10 cellular contexts compared by ENCODE assay signal in the genomic region with DNA sequence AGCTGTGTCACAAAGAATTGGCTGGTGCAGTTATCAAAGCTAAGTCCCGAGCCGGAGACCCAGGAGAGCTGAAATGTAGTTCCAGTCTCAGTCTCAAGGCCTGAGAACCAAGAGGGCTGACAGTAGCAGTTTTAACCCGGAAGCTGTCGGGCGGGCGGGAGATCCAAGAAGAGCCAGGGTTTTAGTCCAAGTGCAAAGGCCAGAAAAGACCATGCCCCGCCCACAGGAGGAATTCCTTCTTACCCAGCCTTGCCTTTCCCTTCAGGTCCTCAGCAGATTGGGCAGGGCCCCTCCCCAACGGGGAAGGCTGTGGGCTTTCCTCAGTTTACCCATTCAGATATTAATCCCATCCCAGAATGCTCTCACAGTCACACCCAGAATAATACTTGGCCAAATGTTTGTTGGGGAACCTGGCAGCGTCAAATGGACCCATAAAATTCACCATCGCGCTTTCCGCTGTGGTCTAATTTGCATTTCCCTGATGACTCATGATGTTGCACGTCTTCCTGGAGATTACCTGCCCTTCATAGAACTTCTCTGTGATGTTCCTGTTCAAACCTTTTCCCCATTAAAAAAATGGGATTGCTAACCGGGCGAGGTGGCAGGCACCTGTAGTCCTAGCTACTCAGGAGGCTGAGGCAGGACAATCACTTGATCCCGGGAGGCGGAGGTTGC. TPM values are rescaled to one million over a fixed set of nuclear protein-coding genes. Genes with fewer than 3 reads are reported as not detected.
DNase-seq lines count a peak whose midpoint lies in the region; ATAC-seq, FAIRE-seq and TF ChIP-seq lines count a peak whose summit lies in the region.
"Had no signal": no experiment of that assay in that cellular context is flagged by ENCODE, and none has a peak within 500 bp of the region (broad histone marks: within the 10 kb centered on the region; RNA-seq: fewer than 3 reads in every experiment).

No MANE protein-coding gene starts in this region.

- peaks cover 50% of the 10 kb centered on the region for H3K4me1 Mint-ChIP-seq in activated T-helper 17 cell treated with anti-CD3 and anti-CD28 coated beads, Interleukin-2, amount 50 U/mL, for 72 hours

- H3K4me3 Mint-ChIP-seq in activated T-helper 17 cell treated with anti-CD3 and anti-CD28 coated beads, Interleukin-2, amount 50 U/mL, for 72 hours = peak overlapping the region; percentile 70

- peak; percentile 38 to 44 for DNase-seq in stimulated activated CD4-positive, alpha-beta T cell treated with anti-CD3 and anti-CD28 coated beads, Interleukin-2, amount 100 ng/mL, for 24 hours
- no peak for DNase-seq in stimulated activated CD4-positive, alpha-beta T cell treated with anti-CD3 and anti-CD28 coated beads, Interleukin-12 subunit alpha, Interleukin-12 subunit beta, amount 100 ng/mL, for 4 hours
- DNase-seq in HepG2 (ENCODE audit: low spot score) (no peak), BE2C (no peak), SKM-1 treated with dmso at 0.1 percent for 144 hours (lab: John Stamatoyannopoulos, UW; ENCODE audit: unreplicated experiment) (no peak), T1000 (lab: John Stamatoyannopoulos, UW) (no peak)

- in situ Hi-C loops in HepG2 (cut with HindIII; ENCODE audit: extremely low pct_ligation_motif_present, low pct_unique_long_range_greater_than_20kb) = no loop called here

- TF ChIP-seq CTCF in HepG2 (CRISPR knock-in tag; IDR thresholded peaks at IDR 0.05) (no peak), BE2C (IDR thresholded peaks at IDR 0.05; ENCODE audit: low read depth, low read length) (no peak)

- H2AFZ ChIP-seq in HepG2 (ENCODE audit: low read length) = no peak overlapping the region

- H3K9ac ChIP-seq in HepG2 (ENCODE audit: insufficient read depth, low read depth, low read length) = no peak overlapping the region

- peak overlapping the region; percentile 79 for H3K27ac Mint-ChIP-seq in activated T-helper 17 cell treated with anti-CD3 and anti-CD28 coated beads, Interleukin-2, amount 50 U/mL, for 72 hours

- FAIRE-seq in HepG2 (lab: Jason Lieb, UNC) = no peak
- FAIRE-seq: bronchial epithelial cell, RCC 7860 had no signal

- no TSS peak for BruUV-seq in HepG2 (replicated peaks; lab: Mats Ljungman, UMichigan)

- H3K27me3 Mint-ChIP-seq in activated T-helper 17 cell treated with anti-CD3 and anti-CD28 coated beads, Interleukin-2, amount 50 U/mL, for 72 hours = no peaks in the 10 kb centered on the region

- no peak for TF ChIP-seq POLR2A in HepG2 (IDR thresholded peaks at IDR 0.05; ENCODE audit: insufficient read depth in 1 of 2, low read depth in 2 of 2, low read length in 2 of 2)

- POLR2A ChIA-PET in HepG2 (lab: Yijun Ruan, JAX) = no interaction called here

- H3K4me1 ChIP-seq in HepG2 (ENCODE audit: insufficient read depth, low read length) (peaks cover 52% of the 10 kb centered on the region), BE2C (no peaks in the 10 kb centered on the region; the same call in 1 of the 2 replicates)

- WGBS in HepG2 (ENCODE audit: low lambda C conversion rate) = 93% methylated on average over 17 of the region's 17 CpGs

- H3K36me3 ChIP-seq in HepG2 (replicated peaks in 1 of 2; ENCODE audit: control insufficient read depth in 1 of 2, insufficient read depth in 2 of 2, low read length in 2 of 2) (peaks cover 0 to 8% of the 10 kb centered on the region in 2 experiments; a peak in 3 of 5 replicates), BE2C (peaks cover 7% of the 10 kb centered on the region)

- peaks cover 33% of the 10 kb centered on the region for H3K36me3 Mint-ChIP-seq in activated T-helper 17 cell treated with anti-CD3 and anti-CD28 coated beads, Interleukin-2, amount 50 U/mL, for 72 hours (ENCODE audit: low read depth)

- no peaks in the 10 kb centered on the region for H3K9me3 ChIP-seq in HepG2 (ENCODE audit: low read length)
- H3K9me3 ChIP-seq in BE2C = no peaks in the 10 kb centered on the region

- intact Hi-C loops in HepG2 (cut with micrococcal nuclease; ENCODE audit: unreplicated experiment) = loop anchor here (5.0 kb wide), 1 partner anchor 41 kb away; a partner anchor contains a TSS

- peaks cover 14% of the 10 kb centered on the region; the same call in 1 of the 2 replicates for H4K20me1 ChIP-seq in HepG2 (ENCODE audit: insufficient read depth, low read length)

- TF ChIP-seq RAD21 in HepG2 (CRISPR knock-in tag; IDR thresholded peaks at IDR 0.05) = no peak

- H3K4me3 ChIP-seq in HepG2 (replicated peaks in 1 of 3; ENCODE audit: insufficient read depth in 1 of 3, low read depth in 2 of 3, low read length in 3 of 3) (no peak overlapping the region), BE2C (ENCODE audit: low read depth, low read length) (no peak overlapping the region)

- H3K79me2 ChIP-seq in HepG2 (ENCODE audit: insufficient read depth, low read length) = peaks cover 81% of the 10 kb centered on the region

- CTCF ChIA-PET in HepG2 (lab: Yijun Ruan, JAX; ENCODE audit: low intra/inter-chr PET ratio, low total read pairs) = no interaction called here

- H3K27ac ChIP-seq in HepG2 (ENCODE audit: extremely low read length, insufficient read depth, low read length) = peak overlapping the region; percentile 58

- peak overlapping the region; percentile 45; the same call in 1 of the 2 replicates for H3K4me2 ChIP-seq in HepG2 (ENCODE audit: low read depth, low read length)

- TF ChIP-seq EP300 in HepG2 (IDR thresholded peaks at IDR 0.05; ENCODE audit: low read depth in 2 of 2, low read length in 2 of 2) (no peak), HepG2 (CRISPR knock-in tag; IDR thresholded peaks at IDR 0.05; ENCODE audit: borderline replicate concordance) (no peak)

- ATAC-seq in activated T-helper 17 cell treated with anti-CD3 and anti-CD28 coated beads, Interleukin-2, amount 50 U/mL, for 72 hours (replicated peaks) = peak; percentile 56
- ATAC-seq in HepG2 = no peak
- ATAC-seq in GM19455 (IDR thresholded peaks at IDR 0.05; ENCODE audit: unreplicated experiment) = no peak

- no peaks in the 10 kb centered on the region for H3K9me3 Mint-ChIP-seq in activated T-helper 17 cell treated with anti-CD3 and anti-CD28 coated beads, Interleukin-2, amount 50 U/mL, for 72 hours

- H3K27me3 ChIP-seq in HepG2 (ENCODE audit: control insufficient read depth in 1 of 2, insufficient read depth in 2 of 2, low read length in 2 of 2) (no peaks in the 10 kb centered on the region), BE2C (no peaks in the 10 kb centered on the region)

RNA-seq across cellular contexts. Expression of a gene that starts 16.2 kb away (rescaled TPM):
- 10 to 100 TPM; 61.4 to 62.8 TPM for total RNA-seq in activated T-helper 17 cell treated with anti-CD3 and anti-CD28 coated beads, Interleukin-2, amount 50 U/mL, for 72 hours
- 52.0 and 65.2 TPM in 2 replicates for total RNA-seq in HepG2 (2016; rRNA removed; fragmentation: Illumina TruSeq; extraction: Trizol)
- 10.0 and 10.5 TPM in 2 replicates for total RNA-seq in HepG2 (2016; cell fraction: cytosol; rRNA removed; fragmentation: Illumina TruSeq; extraction: Trizol; ENCODE audit: low read depth)
- total RNA-seq in HepG2 (2016; cell fraction: insoluble cytoplasmic fraction; rRNA removed; fragmentation: Illumina TruSeq; extraction: Trizol) = 55.0 and 59.4 TPM in 2 replicates
- 23.7 and 24.2 TPM in 2 replicates for total RNA-seq in HepG2 (2016; cell fraction: membrane; rRNA removed; fragmentation: Illumina TruSeq; extraction: Trizol)
- total RNA-seq in HepG2 (2016; cell fraction: nucleus; rRNA removed; fragmentation: Illumina TruSeq; extraction: Trizol) = 30.2 and 31.7 TPM in 2 replicates
- polyA plus RNA-seq in HepG2 (2011; rRNA removed) = 57.1 and 60.7 TPM in 2 replicates
- polyA plus RNA-seq in HepG2 (2011; cell fraction: cytosol; rRNA removed) = 48.5 and 73.3 TPM in 2 replicates
- polyA plus RNA-seq in HepG2 (2011; cell fraction: nucleus; rRNA removed) = 171 and 221 TPM in 2 replicates
- 28.9 and 30.8 TPM in 2 replicates for polyA plus RNA-seq in HepG2 (2012)
- 5.9 and 6.3 TPM in 2 replicates for polyA plus RNA-seq in HepG2 (2016; cell fraction: cytosol; fragmentation: Illumina TruSeq; extraction: Trizol; ENCODE audit: low read depth)
- polyA plus RNA-seq in HepG2 (2016; cell fraction: insoluble cytoplasmic fraction; fragmentation: Illumina TruSeq; extraction: Trizol; ENCODE audit: low read depth) = 60.8 and 67.1 TPM in 2 replicates
- polyA plus RNA-seq in HepG2 (2016; cell fraction: membrane; fragmentation: Illumina TruSeq; extraction: Trizol; ENCODE audit: low read depth) = 15.8 and 16.9 TPM in 2 replicates
- polyA plus RNA-seq in HepG2 (2016; cell fraction: nucleus; fragmentation: Illumina TruSeq; extraction: Trizol; ENCODE audit: insufficient read depth, low read depth) = 69.6 and 72.4 TPM in 2 replicates
- polyA minus RNA-seq in HepG2 (2011; rRNA and poly(A)+ RNA removed; ENCODE audit: low replicate concordance) = 56.6 and 139 TPM in 2 replicates
- 41.7 and 45.7 TPM in 2 replicates for polyA minus RNA-seq in HepG2 (2011; cell fraction: cytosol; rRNA and poly(A)+ RNA removed)
- 40.9 and 44.3 TPM in 2 replicates for polyA minus RNA-seq in HepG2 (2011; cell fraction: nucleus; rRNA and poly(A)+ RNA removed)
- polyA plus RNA-seq in BE2C (2012; ENCODE audit: insufficient read depth, insufficient read length, low read depth) = 247 TPM

RNA-seq across cellular contexts. Expression of a gene that starts 41.1 kb away (rescaled TPM):
- 10 to 100 TPM; 15.8 to 22.3 TPM for total RNA-seq in activated T-helper 17 cell treated with anti-CD3 and anti-CD28 coated beads, Interleukin-2, amount 50 U/mL, for 72 hours
- total RNA-seq in HepG2 (2016; rRNA removed; fragmentation: Illumina TruSeq; extraction: Trizol) = 4.6 and 4.8 TPM in 2 replicates
- 2.3 and 4.1 TPM in 2 replicates for total RNA-seq in HepG2 (2016; cell fraction: cytosol; rRNA removed; fragmentation: Illumina TruSeq; extraction: Trizol; ENCODE audit: low read depth)
- total RNA-seq in HepG2 (2016; cell fraction: insoluble cytoplasmic fraction; rRNA removed; fragmentation: Illumina TruSeq; extraction: Trizol) = 3.7 and 4.7 TPM in 2 replicates
- total RNA-seq in HepG2 (2016; cell fraction: membrane; rRNA removed; fragmentation: Illumina TruSeq; extraction: Trizol) = 2.9 and 3.9 TPM in 2 replicates
- 6.9 and 7.1 TPM in 2 replicates for total RNA-seq in HepG2 (2016; cell fraction: nucleus; rRNA removed; fragmentation: Illumina TruSeq; extraction: Trizol)
- polyA plus RNA-seq in HepG2 (2011; rRNA removed) = 8.4 and 8.6 TPM in 2 replicates
- polyA plus RNA-seq in HepG2 (2011; cell fraction: cytosol; rRNA removed) = 3.0 and 4.1 TPM in 2 replicates
- 80.9 and 90.3 TPM in 2 replicates for polyA plus RNA-seq in HepG2 (2011; cell fraction: nucleus; rRNA removed)
- polyA plus RNA-seq in HepG2 (2012) = 7.1 and 7.7 TPM in 2 replicates
- 0.16 and 0.25 TPM in 2 replicates for polyA plus RNA-seq in HepG2 (2016; cell fraction: cytosol; fragmentation: Illumina TruSeq; extraction: Trizol; ENCODE audit: low read depth)
- polyA plus RNA-seq in HepG2 (2016; cell fraction: insoluble cytoplasmic fraction; fragmentation: Illumina TruSeq; extraction: Trizol; ENCODE audit: low read depth) = 3.8 and 4.8 TPM in 2 replicates
- 0.59 and 0.60 TPM in 2 replicates for polyA plus RNA-seq in HepG2 (2016; cell fraction: membrane; fragmentation: Illumina TruSeq; extraction: Trizol; ENCODE audit: low read depth)
- 29.2 and 29.8 TPM in 2 replicates for polyA plus RNA-seq in HepG2 (2016; cell fraction: nucleus; fragmentation: Illumina TruSeq; extraction: Trizol; ENCODE audit: insufficient read depth, low read depth)
- 3.9 and 14.3 TPM in 2 replicates for polyA minus RNA-seq in HepG2 (2011; rRNA and poly(A)+ RNA removed; ENCODE audit: low replicate concordance)
- 3.6 and 4.4 TPM in 2 replicates for polyA minus RNA-seq in HepG2 (2011; cell fraction: cytosol; rRNA and poly(A)+ RNA removed)
- polyA minus RNA-seq in HepG2 (2011; cell fraction: nucleus; rRNA and poly(A)+ RNA removed) = 18.8 and 20.2 TPM in 2 replicates
- 32.7 TPM for polyA plus RNA-seq in BE2C (2012; ENCODE audit: insufficient read depth, insufficient read length, low read depth)

RNA-seq across cellular contexts. Expression of a gene that starts 57.0 kb away (rescaled TPM):
- 100 to 1,000 TPM; 117 to 173 TPM for total RNA-seq in activated T-helper 17 cell treated with anti-CD3 and anti-CD28 coated beads, Interleukin-2, amount 50 U/mL, for 72 hours
- 106 and 112 TPM in 2 replicates for total RNA-seq in HepG2 (2016; rRNA removed; fragmentation: Illumina TruSeq; extraction: Trizol)
- 119 TPM in 2 replicates for total RNA-seq in HepG2 (2016; cell fraction: cytosol; rRNA removed; fragmentation: Illumina TruSeq; extraction: Trizol; ENCODE audit: low read depth)
- 83.8 and 121 TPM in 2 replicates for total RNA-seq in HepG2 (2016; cell fraction: insoluble cytoplasmic fraction; rRNA removed; fragmentation: Illumina TruSeq; extraction: Trizol)
- 133 and 173 TPM in 2 replicates for total RNA-seq in HepG2 (2016; cell fraction: membrane; rRNA removed; fragmentation: Illumina TruSeq; extraction: Trizol)
- 51.5 and 60.9 TPM in 2 replicates for total RNA-seq in HepG2 (2016; cell fraction: nucleus; rRNA removed; fragmentation: Illumina TruSeq; extraction: Trizol)
- polyA plus RNA-seq in HepG2 (2011; rRNA removed) = 78.5 and 123 TPM in 2 replicates
- 87.2 and 182 TPM in 2 replicates for polyA plus RNA-seq in HepG2 (2011; cell fraction: cytosol; rRNA removed)
- polyA plus RNA-seq in HepG2 (2011; cell fraction: nucleus; rRNA removed) = 489 and 636 TPM in 2 replicates
- polyA plus RNA-seq in HepG2 (2012) = 69.0 and 92.6 TPM in 2 replicates
- 49.5 and 64.7 TPM in 2 replicates for polyA plus RNA-seq in HepG2 (2016; cell fraction: cytosol; fragmentation: Illumina TruSeq; extraction: Trizol; ENCODE audit: low read depth)
- 101 and 112 TPM in 2 replicates for polyA plus RNA-seq in HepG2 (2016; cell fraction: insoluble cytoplasmic fraction; fragmentation: Illumina TruSeq; extraction: Trizol; ENCODE audit: low read depth)
- polyA plus RNA-seq in HepG2 (2016; cell fraction: membrane; fragmentation: Illumina TruSeq; extraction: Trizol; ENCODE audit: low read depth) = 103 and 116 TPM in 2 replicates
- 152 and 155 TPM in 2 replicates for polyA plus RNA-seq in HepG2 (2016; cell fraction: nucleus; fragmentation: Illumina TruSeq; extraction: Trizol; ENCODE audit: insufficient read depth, low read depth)
- polyA minus RNA-seq in HepG2 (2011; rRNA and poly(A)+ RNA removed; ENCODE audit: low replicate concordance) = 136 and 350 TPM in 2 replicates
- 85.1 and 100 TPM in 2 replicates for polyA minus RNA-seq in HepG2 (2011; cell fraction: cytosol; rRNA and poly(A)+ RNA removed)
- polyA minus RNA-seq in HepG2 (2011; cell fraction: nucleus; rRNA and poly(A)+ RNA removed) = 47.7 and 48.4 TPM in 2 replicates
- 352 TPM for polyA plus RNA-seq in BE2C (2012; ENCODE audit: insufficient read depth, insufficient read length, low read depth)

Comparison
In these comparisons a context has a peak if more than half of its experiments do, and no peak if none do; other contexts are left out.
1. DNase-seq: peak in stimulated activated CD4-positive, alpha-beta T cell treated with anti-CD3 and anti-CD28 coated beads, Interleukin-2, amount 100 ng/mL, for 24 hours (2 of 2); none in stimulated activated CD4-positive, alpha-beta T cell treated with anti-CD3 and anti-CD28 coated beads, Interleukin-12 subunit alpha, Interleukin-12 subunit beta, amount 100 ng/mL, for 4 hours (single experiment), HepG2 (single experiment), BE2C (single experiment), SKM-1 treated with dmso at 0.1 percent for 144 hours (single experiment) and T1000 (single experiment).